6 cellular contexts compared by ENCODE assay signal in the genomic region with DNA sequence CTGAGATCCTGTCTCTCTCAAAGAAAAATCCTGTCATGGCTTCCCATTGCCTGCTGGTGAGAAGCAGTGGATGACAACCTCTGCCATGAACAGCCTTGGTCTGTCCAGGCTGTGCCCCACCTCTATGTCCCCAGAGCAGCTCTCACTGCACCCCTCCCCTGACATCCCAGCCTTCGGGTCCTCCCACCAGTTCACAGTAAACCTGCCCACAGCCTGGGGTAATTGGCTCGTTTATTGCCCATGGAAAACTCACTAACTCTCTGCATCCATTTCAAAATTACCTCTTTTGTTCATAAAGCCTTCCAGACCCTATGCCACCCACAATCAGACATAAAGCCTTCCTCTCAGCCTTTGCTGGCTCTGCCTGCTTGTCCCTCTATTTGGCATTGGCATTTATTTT.
"Had no signal": no experiment of that assay in that cellular context is flagged by ENCODE, and none has a peak within 500 bp of the region (broad histone marks: within the 10 kb centered on the region; RNA-seq: fewer than 3 reads in every experiment).

No MANE protein-coding gene starts in this region.

- H3K4me3 ChIP-seq: GM23338 had no signal

- H3K27ac ChIP-seq: HL-60 had no signal

- DNase-seq: H9, HCEC 1CT, HFFc6, KBM-7 had no signal
